In genomic region chr5:158811921-158812320, GRCh38 we compare ENCODE assay signal across 18 cellular contexts.
A peak's percentile ranks its signal among the peaks of the same experiment; 100 is the strongest.
DNase-seq lines count a peak whose midpoint lies in the region; ATAC-seq and TF ChIP-seq lines count a peak whose summit lies in the region.
"Had no signal": no experiment of that assay in that cellular context is flagged by ENCODE, and none has a peak within 500 bp of the region (broad histone marks: within the 10 kb centered on the region; RNA-seq: fewer than 3 reads in every experiment).

No MANE protein-coding gene starts in this region.

- no peak overlapping the region for H3K4me3 Mint-ChIP-seq in activated CD4-positive, alpha-beta T cell treated with anti-CD3 and anti-CD28 coated beads for 36 hours
- H3K4me3 Mint-ChIP-seq in T-cell (peak overlapping the region in 1 of 3 donors; percentile 59), naive B cell (peak overlapping the region; percentile 57 to 87 (median 74))

- peak overlapping the region; percentile 69 for H3K27ac Mint-ChIP-seq in activated CD4-positive, alpha-beta T cell treated with anti-CD3 and anti-CD28 coated beads for 36 hours
- H3K27ac Mint-ChIP-seq in T-cell (peak overlapping the region; percentile 41 to 88), naive B cell (peak overlapping the region; percentile 88 to 99 (median 95))

- intact Hi-C loops in activated CD4-positive, alpha-beta T cell treated with anti-CD3 and anti-CD28 coated beads for 36 hours (cut with DNase I, micrococcal nuclease), result loop anchor here in 1 of 2 experiments (1.0 kb wide), 1 partner anchor 8 kb away; no protein-coding TSS in a partner anchor
- intact Hi-C loops in sciatic nerve (cut with DNase I) (no loop called here), colonic mucosa (cut with DNase I) (no loop called here)

- no peak overlapping the region for H3K27ac ChIP-seq in colonic mucosa
- H3K27ac ChIP-seq: hepatocyte, HL-60 had no signal

- H3K4me1 ChIP-seq in colonic mucosa, result no peaks in the 10 kb centered on the region

- peaks cover 29% of the 10 kb centered on the region for H3K4me1 Mint-ChIP-seq in activated CD4-positive, alpha-beta T cell treated with anti-CD3 and anti-CD28 coated beads for 36 hours
- H3K4me1 Mint-ChIP-seq in T-cell (peaks cover 32 to 39% (median 38%) of the 10 kb centered on the region in 3 donors), naive B cell (peaks cover 87 to 97% (median 93%) of the 10 kb centered on the region in 3 donors)

- POLR2A ChIA-PET in activated CD4-positive, alpha-beta T cell treated with anti-CD3 and anti-CD28 coated beads for 36 hours (lab: Charles Lee), result no interaction called here
- POLR2A ChIA-PET in T-cell (lab: Charles Lee), result no interaction called here

- H3K36me3 Mint-ChIP-seq in activated CD4-positive, alpha-beta T cell treated with anti-CD3 and anti-CD28 coated beads for 36 hours (ENCODE audit: low read depth), result no peaks in the 10 kb centered on the region
- H3K36me3 Mint-ChIP-seq in T-cell (no peaks in the 10 kb centered on the region), naive B cell (peaks cover 12 to 22% of the 10 kb centered on the region in 2 donors)
- H3K36me3 Mint-ChIP-seq: CD8-positive, alpha-beta memory T cell had no signal

- H3K9ac ChIP-seq in colonic mucosa (ENCODE audit: low read depth in 2 of 2, low read length in 2 of 2), result no peak overlapping the region

- no peaks in the 10 kb centered on the region for H3K27me3 ChIP-seq in colonic mucosa
- H3K27me3 ChIP-seq: hepatocyte had no signal

- CTCF ChIA-PET in activated CD4-positive, alpha-beta T cell treated with anti-CD3 and anti-CD28 coated beads for 36 hours (lab: Charles Lee), result interaction anchor here (0.8 kb wide), 1 partner anchor 14 kb away, joined by 3 read pairs; no protein-coding TSS in a partner anchor
- CTCF ChIA-PET in T-cell (lab: Charles Lee), result no interaction called here

- peaks cover 2% of the 10 kb centered on the region for H3K27me3 Mint-ChIP-seq in activated CD4-positive, alpha-beta T cell treated with anti-CD3 and anti-CD28 coated beads for 36 hours
- H3K27me3 Mint-ChIP-seq in T-cell, result no peaks in the 10 kb centered on the region
- H3K27me3 Mint-ChIP-seq in naive B cell, result no peaks in the 10 kb centered on the region

- ATAC-seq in activated CD4-positive, alpha-beta T cell treated with anti-CD3 and anti-CD28 coated beads for 36 hours, result no peak
- ATAC-seq in GM19438 (IDR thresholded peaks at IDR 0.05; ENCODE audit: low read depth, unreplicated experiment), result peak; percentile 4
- no peak for ATAC-seq in T-cell (replicated peaks in 1 of 4)
- ATAC-seq in naive B cell (ENCODE audit: low read depth in 2 of 2), result peak; percentile 3 to 15
- no peak for ATAC-seq in sciatic nerve

- no peak for DNase-seq in activated CD4-positive, alpha-beta T cell treated with anti-CD3 and anti-CD28 coated beads for 36 hours
- DNase-seq in activated CD4-positive, alpha-beta T cell treated with anti-CD3 and anti-CD28 coated beads for 4 hours, result no peak
- no peak for DNase-seq in T-cell
- DNase-seq in naive B cell, result no peak
- no peak for DNase-seq in sciatic nerve (ENCODE audit: low spot score)
- DNase-seq in activated CD4-positive, CD25-positive, alpha-beta regulatory T cell (lab: John Stamatoyannopoulos, UW), result no peak
- DNase-seq in colonic mucosa, result no peak
- DNase-seq: KG1, kidney, NCI-H1417, NCI-H2227 treated with DMSO at 0.1 percent for 48 hours, nucleus accumbens, OCI-M1, trophoblast cell had no signal

- H3K36me3 ChIP-seq in colonic mucosa, result no peaks in the 10 kb centered on the region

- no peaks in the 10 kb centered on the region for H3K9me3 ChIP-seq in colonic mucosa

- H3K9me3 Mint-ChIP-seq in activated CD4-positive, alpha-beta T cell treated with anti-CD3 and anti-CD28 coated beads for 36 hours (ENCODE audit: low read depth), result no peaks in the 10 kb centered on the region
- H3K9me3 Mint-ChIP-seq in T-cell (peaks cover 0 to 8% (median 2%) of the 10 kb centered on the region in 3 donors), naive B cell (peaks cover 0 to 2% (median 0%) of the 10 kb centered on the region in 7 donors)

- no peak for TF ChIP-seq CTCF in colonic mucosa (IDR thresholded peaks at IDR 0.05)

- no peak overlapping the region for H3K4me3 ChIP-seq in colonic mucosa
- H3K4me3 ChIP-seq: hepatocyte had no signal

Comparison
In these comparisons a context has a peak if more than half of its experiments do, and no peak if none do; other contexts are left out.
1. ATAC-seq: peak in GM19438 (single experiment) and naive B cell (2 of 2); none in activated CD4-positive, alpha-beta T cell treated with anti-CD3 and anti-CD28 coated beads for 36 hours (single experiment), T-cell (0 of 4) and sciatic nerve (single experiment).
2. Peak in every context shown above with its lines, with median percentiles within 50 percentile points of each other: H3K27ac Mint-ChIP-seq.